In genomic region chr16:28974437-28975157, GRCh38 we compare ENCODE assay signal across 8 cellular contexts. TPM values are rescaled to one million over a fixed set of nuclear protein-coding genes. Genes with fewer than 3 reads are reported as not detected.
DNase-seq lines count a peak whose midpoint lies in the region; ATAC-seq, FAIRE-seq and TF ChIP-seq lines count a peak whose summit lies in the region.

Gene SPNS1 (plus strand): TSS chr16:28974778. CDS start chr16:28975152, 374 bp downstream.

- POLR2A ChIA-PET in A673 (lab: Charles Lee; ENCODE audit: low non-redundant PET): interaction anchor here (0.6 kb wide), 1 partner anchor 112 kb away, joined by 3 read pairs; no protein-coding TSS in a partner anchor

- no peak for FAIRE-seq in bronchial epithelial cell (lab: Jason Lieb, UNC)

- H3K27me3 ChIP-seq in A673 (replicated peaks; ENCODE audit: insufficient read depth, low read depth, low read length, poor library complexity) (no peaks in the 10 kb centered on the region), bronchial epithelial cell (ENCODE audit: control insufficient read depth, insufficient read depth, low read length) (no peaks in the 10 kb centered on the region), smooth muscle cell (ENCODE audit: low read depth) (no peaks in the 10 kb centered on the region)

- peak within 1 kb of the TSS; percentile 99 for H3K4me3 ChIP-seq in A673 (ENCODE audit: low read depth, low read length, poor library complexity, severe bottlenecking)
- peak within 1 kb of the TSS; percentile 94 for H3K4me3 ChIP-seq in WI38 (ENCODE audit: low read depth, low read length)
- H3K4me3 ChIP-seq in bronchial epithelial cell (ENCODE audit: low read depth, low read length): peak within 1 kb of the TSS; percentile 94
- peak within 1 kb of the TSS; percentile 66 for H3K4me3 ChIP-seq in smooth muscle cell

- H3K9me3 ChIP-seq in A673 (ENCODE audit: low read depth, low read length, poor library complexity, severe bottlenecking) (no peaks in the 10 kb centered on the region), smooth muscle cell (replicated peaks; ENCODE audit: low read depth) (no peaks in the 10 kb centered on the region)

- TF ChIP-seq CTCF in A673 (conservative IDR thresholded peaks at IDR 0.05; ENCODE audit: low read depth, low read length) (no peak), WI38 (IDR thresholded peaks at IDR 0.05; ENCODE audit: low read depth, low read length) (no peak), bronchial epithelial cell (IDR thresholded peaks at IDR 0.05; ENCODE audit: insufficient read depth, low read length, severe bottlenecking) (no peak), smooth muscle cell (IDR thresholded peaks at IDR 0.05; ENCODE audit: borderline replicate concordance, insufficient read depth, poor library complexity, severe bottlenecking) (no peak)

- DNase-seq in A673 (ENCODE audit: low spot score): peak; percentile 97
- peak; percentile 92 for DNase-seq in NCI-H2227 treated with DMSO at 0.1 percent for 48 hours (lab: John Stamatoyannopoulos, UW)
- DNase-seq in bronchial epithelial cell (ENCODE audit: low read depth): peak; percentile 83
- peak; percentile 99 for DNase-seq in iPS-NIHi7 (ENCODE audit: extremely low spot score)
- DNase-seq in smooth muscle cell (lab: John Stamatoyannopoulos, UW; ENCODE audit: unreplicated experiment): peak; percentile 80

- H3F3A ChIP-seq in smooth muscle cell (ENCODE audit: low read depth): peaks cover 4% of the 10 kb centered on the region

- peak within 1 kb of the TSS; percentile 88 for H3K4me2 ChIP-seq in smooth muscle cell

- no peaks in the 10 kb centered on the region for H4K20me1 ChIP-seq in smooth muscle cell (ENCODE audit: low read depth)

- H3K79me2 ChIP-seq in smooth muscle cell (ENCODE audit: low read depth): peaks cover 15% of the 10 kb centered on the region

- under 1% methylated on average over 52 of the region's 60 CpGs for WGBS in smooth muscle cell (ENCODE audit: low lambda C conversion rate)

- H3K4me1 ChIP-seq in A673 (ENCODE audit: insufficient read depth, low read length, poor library complexity, severe bottlenecking) (peaks cover 8% of the 10 kb centered on the region), smooth muscle cell (ENCODE audit: low read depth) (peaks cover 5% of the 10 kb centered on the region)

- intact Hi-C loops in A673 (cut with micrococcal nuclease; ENCODE audit: unreplicated experiment): no loop called here

- peak; percentile 67 for ATAC-seq in GM18873 (IDR thresholded peaks at IDR 0.05; ENCODE audit: low FRiP score, unreplicated experiment)
- peak; percentile 81 for ATAC-seq in HG03139 (IDR thresholded peaks at IDR 0.05; ENCODE audit: unreplicated experiment)

- no TSS peak for BruUV-seq in A673 (replicated peaks; lab: Mats Ljungman, UMichigan)

- H3K9ac ChIP-seq in smooth muscle cell (ENCODE audit: low read depth): peak within 1 kb of the TSS; percentile 78

- CTCF ChIA-PET in A673 (lab: Charles Lee): no interaction called here

- no peaks in the 10 kb centered on the region for H3K36me3 ChIP-seq in A673 (ENCODE audit: insufficient read depth, low read length, poor library complexity, severe bottlenecking)
- H3K36me3 ChIP-seq in bronchial epithelial cell (ENCODE audit: control insufficient read depth, insufficient read depth, low read length): peaks cover 10% of the 10 kb centered on the region
- H3K36me3 ChIP-seq in smooth muscle cell (ENCODE audit: low read depth): no peaks in the 10 kb centered on the region

- peak within 1 kb of the TSS; percentile 51 for H3K27ac ChIP-seq in A673 (ENCODE audit: low read depth, low read length, poor library complexity, severe bottlenecking)
- H3K27ac ChIP-seq in smooth muscle cell (ENCODE audit: low read depth): peak within 1 kb of the TSS; percentile 66

- peak within 1 kb of the TSS; percentile 85 for H2AFZ ChIP-seq in smooth muscle cell (ENCODE audit: low read depth)

RNA-seq across cellular contexts. Expression of gene SPNS1, which starts in this region (rescaled TPM):
- 46.3 and 48.6 TPM in 2 replicates for total RNA-seq in A673 (2021)
- total RNA-seq in bronchial epithelial cell: 20.8 and 21.4 TPM in 2 replicates
- 28.6 and 29.8 TPM in 2 replicates for total RNA-seq in smooth muscle cell
- polyA plus RNA-seq in smooth muscle cell: 109 and 113 TPM in 2 replicates

Comparison
In these comparisons a context has a peak if more than half of its experiments do, and no peak if none do; other contexts are left out.
1. Peak in every context shown above with its lines: DNase-seq, ATAC-seq, H3K4me3 ChIP-seq and H3K27ac ChIP-seq.